Comparison of ENCODE assay signal across 12 cellular contexts in genomic region chr2:134160793-134161504, GRCh38.
DNase-seq lines count a peak whose midpoint lies in the region; ATAC-seq and TF ChIP-seq lines count a peak whose summit lies in the region.
"Had no signal": no experiment of that assay in that cellular context is flagged by ENCODE, and none has a peak within 500 bp of the region (broad histone marks: within the 10 kb centered on the region; RNA-seq: fewer than 3 reads in every experiment).

No MANE protein-coding gene starts in this region.

- TF ChIP-seq CTCF in CD8-positive, alpha-beta T cell (IDR thresholded peaks at IDR 0.05), result no peak
- no peak for TF ChIP-seq CTCF in mucosa of descending colon (IDR thresholded peaks at IDR 0.05)
- no peak for TF ChIP-seq CTCF in omental fat pad (IDR thresholded peaks at IDR 0.05)
- no peak for TF ChIP-seq CTCF in smooth muscle cell (IDR thresholded peaks at IDR 0.05; ENCODE audit: borderline replicate concordance, insufficient read depth, poor library complexity, severe bottlenecking)

- H3K4me1 ChIP-seq in CD8-positive, alpha-beta T cell (ENCODE audit: insufficient read depth, low read length), result peaks cover 38% of the 10 kb centered on the region
- H3K4me1 ChIP-seq in mucosa of descending colon (ENCODE audit: low read depth) (no peaks in the 10 kb centered on the region), smooth muscle cell (ENCODE audit: low read depth) (no peaks in the 10 kb centered on the region)

- H2AFZ ChIP-seq in smooth muscle cell (ENCODE audit: low read depth), result no peak overlapping the region

- H3K9me3 ChIP-seq in CD8-positive, alpha-beta T cell (ENCODE audit: low read length), result no peaks in the 10 kb centered on the region
- H3K9me3 ChIP-seq in mucosa of descending colon (no peaks in the 10 kb centered on the region), smooth muscle cell (replicated peaks; ENCODE audit: low read depth) (no peaks in the 10 kb centered on the region)
- H3K9me3 ChIP-seq: ovary had no signal

- H3K36me3 ChIP-seq in CD8-positive, alpha-beta T cell (ENCODE audit: insufficient read depth, low read length), result no peaks in the 10 kb centered on the region
- H3K36me3 ChIP-seq in mucosa of descending colon (ENCODE audit: low read depth) (no peaks in the 10 kb centered on the region), smooth muscle cell (ENCODE audit: low read depth) (no peaks in the 10 kb centered on the region)
- H3K36me3 ChIP-seq: ovary had no signal

- H3K9ac ChIP-seq in smooth muscle cell (ENCODE audit: low read depth), result no peak overlapping the region

- H3K4me3 ChIP-seq in CD8-positive, alpha-beta T cell (ENCODE audit: low read depth, low read length), result no peak overlapping the region
- H3K4me3 ChIP-seq in mucosa of descending colon (no peak overlapping the region), smooth muscle cell (no peak overlapping the region)
- H3K4me3 ChIP-seq: ovary had no signal

- no peaks in the 10 kb centered on the region for H3K9me3 Mint-ChIP-seq in CD8-positive, alpha-beta T cell
- no peaks in the 10 kb centered on the region for H3K9me3 Mint-ChIP-seq in dendritic cell treated with granulocyte-macrophage colony-stimulating factor and Interleukin-4, amounts not matched to agents 40 ng/mL and 50 ng/mL, for 4 days
- H3K9me3 Mint-ChIP-seq: activated CD4-positive, alpha-beta T cell treated with anti-CD3 and anti-CD28 coated beads, Interleukin-2, amount 10 ng/mL, durations not matched to agents 24 days and 14 days had no signal

- no peak for ATAC-seq in CD8-positive, alpha-beta T cell
- peak; percentile 38 for ATAC-seq in mucosa of descending colon
- ATAC-seq in omental fat pad (ENCODE audit: low FRiP score), result no peak
- no peak for ATAC-seq in GM21447 (IDR thresholded peaks at IDR 0.05; ENCODE audit: unreplicated experiment)

- no peaks in the 10 kb centered on the region for H3F3A ChIP-seq in smooth muscle cell (ENCODE audit: low read depth)

- no peaks in the 10 kb centered on the region for H3K27me3 Mint-ChIP-seq in CD8-positive, alpha-beta T cell (ENCODE audit: low read depth)
- H3K27me3 Mint-ChIP-seq in dendritic cell treated with granulocyte-macrophage colony-stimulating factor and Interleukin-4, amounts not matched to agents 40 ng/mL and 50 ng/mL, for 4 days, result no peaks in the 10 kb centered on the region
- H3K27me3 Mint-ChIP-seq: activated CD4-positive, alpha-beta T cell treated with anti-CD3 and anti-CD28 coated beads, Interleukin-2, amount 10 ng/mL, durations not matched to agents 24 days and 14 days had no signal

- H4K20me1 ChIP-seq in smooth muscle cell (ENCODE audit: low read depth), result peaks cover 100% of the 10 kb centered on the region

- no peaks in the 10 kb centered on the region for H3K27me3 ChIP-seq in CD8-positive, alpha-beta T cell (ENCODE audit: insufficient read depth, low read length)
- H3K27me3 ChIP-seq in smooth muscle cell (ENCODE audit: low read depth), result no peaks in the 10 kb centered on the region
- H3K27me3 ChIP-seq: ovary had no signal

- H3K4me3 Mint-ChIP-seq in CD8-positive, alpha-beta T cell, result no peak overlapping the region
- no peak overlapping the region for H3K4me3 Mint-ChIP-seq in dendritic cell treated with granulocyte-macrophage colony-stimulating factor and Interleukin-4, amounts not matched to agents 40 ng/mL and 50 ng/mL, for 4 days
- H3K4me3 Mint-ChIP-seq: activated CD4-positive, alpha-beta T cell treated with anti-CD3 and anti-CD28 coated beads, Interleukin-2, amount 10 ng/mL, durations not matched to agents 24 days and 14 days had no signal

- H3K4me2 ChIP-seq in smooth muscle cell, result no peak overlapping the region

- intact Hi-C loops in CD8-positive, alpha-beta T cell (cut with DNase I, micrococcal nuclease), result no loop called here
- intact Hi-C loops in dendritic cell treated with granulocyte-macrophage colony-stimulating factor and Interleukin-4, amounts not matched to agents 40 ng/mL and 50 ng/mL, for 4 days (cut with micrococcal nuclease), result no loop called here
- intact Hi-C loops in mucosa of descending colon (cut with DNase I, micrococcal nuclease), result no loop called here

- no peak for DNase-seq in CD8-positive, alpha-beta T cell
- DNase-seq in NCI-H2171 treated with DMSO at 0.1 percent for 48 hours (lab: John Stamatoyannopoulos, UW) (peak; percentile 95), mucosa of descending colon (no peak), omental fat pad (ENCODE audit: low spot score) (no peak), 8988T (no peak), smooth muscle cell (lab: John Stamatoyannopoulos, UW; ENCODE audit: unreplicated experiment) (no peak)
- DNase-seq: activated CD4-positive, alpha-beta T cell treated with anti-CD3 and anti-CD28 coated beads, Interleukin-2, amount 10 ng/mL, durations not matched to agents 24 days and 14 days; DMS79; foreskin melanocyte had no signal

- peaks cover 81% of the 10 kb centered on the region for H3K4me1 Mint-ChIP-seq in CD8-positive, alpha-beta T cell (ENCODE audit: low read depth)
- H3K4me1 Mint-ChIP-seq in dendritic cell treated with granulocyte-macrophage colony-stimulating factor and Interleukin-4, amounts not matched to agents 40 ng/mL and 50 ng/mL, for 4 days (ENCODE audit: low read depth), result peaks cover 95% of the 10 kb centered on the region

- H3K27ac Mint-ChIP-seq in CD8-positive, alpha-beta T cell, result peak overlapping the region; percentile 66
- peak overlapping the region; percentile 47 for H3K27ac Mint-ChIP-seq in dendritic cell treated with granulocyte-macrophage colony-stimulating factor and Interleukin-4, amounts not matched to agents 40 ng/mL and 50 ng/mL, for 4 days
- H3K27ac Mint-ChIP-seq: activated CD4-positive, alpha-beta T cell treated with anti-CD3 and anti-CD28 coated beads, Interleukin-2, amount 10 ng/mL, durations not matched to agents 24 days and 14 days had no signal

- no peak overlapping the region for H3K27ac ChIP-seq in CD8-positive, alpha-beta T cell (ENCODE audit: low read depth, low read length)
- no peak overlapping the region for H3K27ac ChIP-seq in smooth muscle cell (ENCODE audit: low read depth)
- H3K27ac ChIP-seq: ovary had no signal

- WGBS in smooth muscle cell (ENCODE audit: low lambda C conversion rate), result 54% methylated on average over 9 of the region's 9 CpGs

- peaks cover 7% of the 10 kb centered on the region for H3K36me3 Mint-ChIP-seq in CD8-positive, alpha-beta T cell
- peaks cover 52% of the 10 kb centered on the region for H3K36me3 Mint-ChIP-seq in dendritic cell treated with granulocyte-macrophage colony-stimulating factor and Interleukin-4, amounts not matched to agents 40 ng/mL and 50 ng/mL, for 4 days (ENCODE audit: low read depth)

- CTCF ChIA-PET in CD8-positive, alpha-beta T cell (lab: Charles Lee), result interaction anchor here (4.4 kb wide), 1 partner anchor 42 kb away, joined by 18 read pairs; no protein-coding TSS in a partner anchor

- H3K79me2 ChIP-seq in smooth muscle cell (ENCODE audit: low read depth), result peaks cover 12% of the 10 kb centered on the region

- POLR2A ChIA-PET in CD8-positive, alpha-beta T cell (lab: Charles Lee), result interaction anchor here (0.6 to 1.6 kb wide), 3 partner anchors 20 to 247 kb away, joined by 3 to 5 read pairs (median 3); no protein-coding TSS in a partner anchor
